In genomic region chr22:36123673-36124630, GRCh38 we compare ENCODE assay signal across 8 cellular contexts. TPM values are rescaled to one million over a fixed set of nuclear protein-coding genes. Genes with fewer than 3 reads are reported as not detected.
DNase-seq lines count a peak whose midpoint lies in the region; ATAC-seq, FAIRE-seq and TF ChIP-seq lines count a peak whose summit lies in the region.

No MANE protein-coding gene starts in this region.

- TF ChIP-seq POLR2A in HepG2 (IDR thresholded peaks at IDR 0.05; ENCODE audit: insufficient read depth in 1 of 2, low read depth in 2 of 2, low read length in 2 of 2): peak; percentile 51 to 56; a peak in 2 of 4 replicates

- H3K27ac ChIP-seq in coronary artery (peak overlapping the region; percentile 68 to 86), HepG2 (ENCODE audit: extremely low read length, insufficient read depth, low read length) (peak overlapping the region; percentile 62)

- no peak for TF ChIP-seq EP300 in HepG2 (IDR thresholded peaks at IDR 0.05; ENCODE audit: low read depth in 2 of 2, low read length in 2 of 2)
- no peak for TF ChIP-seq EP300 in HepG2 (CRISPR knock-in tag; IDR thresholded peaks at IDR 0.05; ENCODE audit: borderline replicate concordance)

- peak; percentile 99 for TF ChIP-seq RAD21 in HepG2 (CRISPR knock-in tag; IDR thresholded peaks at IDR 0.05)

- H3K4me3 Mint-ChIP-seq in activated CD4-positive, alpha-beta T cell treated with anti-CD3 and anti-CD28 coated beads, Interleukin-2, amount 10 ng/mL, durations not matched to agents 7 days and 5 days: peak overlapping the region; percentile 39

- intact Hi-C loops in HepG2 (cut with micrococcal nuclease; ENCODE audit: unreplicated experiment): loop anchor here (2.0 kb wide), 1 partner anchor 57 kb away; no protein-coding TSS in a partner anchor

- peak overlapping the region; percentile 47 for H3K4me3 ChIP-seq in coronary artery
- H3K4me3 ChIP-seq in HepG2 (replicated peaks in 1 of 3; ENCODE audit: insufficient read depth in 1 of 3, low read depth in 2 of 3, low read length in 3 of 3): peak overlapping the region; percentile 51 to 71 (median 55); a peak in 5 of 6 replicates

- H3K9me3 ChIP-seq in HepG2 (ENCODE audit: low read length): no peaks in the 10 kb centered on the region

- H3K4me1 ChIP-seq in HepG2 (ENCODE audit: insufficient read depth, low read length): peaks cover 42% of the 10 kb centered on the region

- peak; percentile 90 for FAIRE-seq in A204.1 (lab: Jason Lieb, UNC)
- FAIRE-seq in HepG2 (lab: Jason Lieb, UNC): peak; percentile 91

- H3K79me2 ChIP-seq in HepG2 (ENCODE audit: insufficient read depth, low read length): no peaks in the 10 kb centered on the region

- ATAC-seq in GM18868 (IDR thresholded peaks at IDR 0.05; ENCODE audit: unreplicated experiment) (peak; percentile 80), HG03521 (IDR thresholded peaks at IDR 0.05; ENCODE audit: unreplicated experiment) (peak; percentile 75), HepG2 (peak; percentile 89)

- H3K4me2 ChIP-seq in HepG2 (ENCODE audit: low read depth, low read length): peak overlapping the region; percentile 92

- peak overlapping the region; percentile 74 for H2AFZ ChIP-seq in HepG2 (ENCODE audit: low read length)

- H3K36me3 ChIP-seq in HepG2 (replicated peaks in 1 of 2; ENCODE audit: control insufficient read depth in 1 of 2, insufficient read depth in 2 of 2, low read length in 2 of 2): no peaks in the 10 kb centered on the region

- TF ChIP-seq CTCF in coronary artery (IDR thresholded peaks at IDR 0.05): peak; percentile 87
- TF ChIP-seq CTCF in HepG2 (CRISPR knock-in tag; IDR thresholded peaks at IDR 0.05): peak; percentile 100

- H4K20me1 ChIP-seq in HepG2 (ENCODE audit: insufficient read depth, low read length): no peaks in the 10 kb centered on the region

- H3K9ac ChIP-seq in HepG2 (ENCODE audit: insufficient read depth, low read depth, low read length): peak overlapping the region; percentile 63

- in situ Hi-C loops in HepG2 (cut with HindIII; ENCODE audit: extremely low pct_ligation_motif_present, low pct_unique_long_range_greater_than_20kb): loop anchor here (5.0 to 25.0 kb wide), 3 partner anchors 192 to 497 kb away; no protein-coding TSS in a partner anchor

- CTCF ChIA-PET in activated CD4-positive, alpha-beta T cell treated with anti-CD3 and anti-CD28 coated beads, Interleukin-2, amount 10 ng/mL, durations not matched to agents 7 days and 5 days (lab: Charles Lee): interaction anchor here (0.6 to 1.7 kb wide), 9 partner anchors 10 to 87 kb away, joined by 3 to 9 read pairs (median 4); no protein-coding TSS in a partner anchor
- CTCF ChIA-PET in HepG2 (lab: Yijun Ruan, JAX; ENCODE audit: low intra/inter-chr PET ratio, low total read pairs): interaction anchor here (0.7 to 2.0 kb wide), 5 partner anchors 58 to 497 kb away, joined by 3 to 16 read pairs (median 7); no protein-coding TSS in a partner anchor

- POLR2A ChIA-PET in activated CD4-positive, alpha-beta T cell treated with anti-CD3 and anti-CD28 coated beads, Interleukin-2, amount 10 ng/mL, durations not matched to agents 7 days and 5 days (lab: Charles Lee): no interaction called here
- POLR2A ChIA-PET in HepG2 (lab: Yijun Ruan, JAX): interaction anchor here (0.5 to 2.1 kb wide), 3 partner anchors 58 to 739 kb away, joined by 3 to 8 read pairs (median 3); no protein-coding TSS in a partner anchor

- H3K36me3 Mint-ChIP-seq in activated CD4-positive, alpha-beta T cell treated with anti-CD3 and anti-CD28 coated beads, Interleukin-2, amount 10 ng/mL, durations not matched to agents 7 days and 5 days (ENCODE audit: low read depth): peaks cover 2% of the 10 kb centered on the region

- H3K4me1 Mint-ChIP-seq in activated CD4-positive, alpha-beta T cell treated with anti-CD3 and anti-CD28 coated beads, Interleukin-2, amount 10 ng/mL, durations not matched to agents 7 days and 5 days: peaks cover 15% of the 10 kb centered on the region

- no TSS peak for BruUV-seq in HepG2 (replicated peaks; lab: Mats Ljungman, UMichigan)

- WGBS in HepG2 (ENCODE audit: low lambda C conversion rate): 34% methylated on average over 26 of the region's 50 CpGs

- 0 out of 5 replicates have a peak, but pooled peaks cover 0 to 1% of the 10 kb centered on the region in 2 experiments for H3K27me3 ChIP-seq in HepG2 (ENCODE audit: control insufficient read depth in 1 of 2, insufficient read depth in 2 of 2, low read length in 2 of 2)

- DNase-seq in NCI-H69 (lab: John Stamatoyannopoulos, UW) (peak; percentile 99), coronary artery (ENCODE audit: low spot score) (peak; percentile 96), HepG2 (ENCODE audit: low spot score) (peak; percentile 93)
- peak; percentile 94 for DNase-seq in activated CD4-positive, alpha-beta T cell treated with anti-CD3 and anti-CD28 coated beads, Interleukin-2, amount 10 ng/mL, durations not matched to agents 7 days and 5 days
- DNase-seq in stimulated activated CD4-positive, alpha-beta T cell treated with anti-CD3 and anti-CD28 coated beads, Interleukin-2, amount 100 ng/mL, for 24 hours: peak; percentile 91 to 94

- H3K27me3 Mint-ChIP-seq in activated CD4-positive, alpha-beta T cell treated with anti-CD3 and anti-CD28 coated beads, Interleukin-2, amount 10 ng/mL, durations not matched to agents 7 days and 5 days: peaks cover 5% of the 10 kb centered on the region

- H3K9me3 Mint-ChIP-seq in activated CD4-positive, alpha-beta T cell treated with anti-CD3 and anti-CD28 coated beads, Interleukin-2, amount 10 ng/mL, durations not matched to agents 7 days and 5 days: no peaks in the 10 kb centered on the region

- peak overlapping the region; percentile 87 for H3K27ac Mint-ChIP-seq in activated CD4-positive, alpha-beta T cell treated with anti-CD3 and anti-CD28 coated beads, Interleukin-2, amount 10 ng/mL, durations not matched to agents 7 days and 5 days

TF ChIP-seq in HepG2, 621 proteins besides CTCF, POLR2A, EP300 and RAD21 (continues in another document):
- TF ChIP-seq ZNF580 (CRISPR knock-in tag; IDR thresholded peaks at IDR 0.05; ENCODE audit: borderline replicate concordance, low read depth) (peak; percentile 89), ZNF570 (CRISPR knock-in tag; IDR thresholded peaks at IDR 0.05; ENCODE audit: borderline replicate concordance) (no peak), BRD4 (CRISPR knock-in tag; IDR thresholded peaks at IDR 0.05) (no peak), STAG1 (CRISPR knock-in tag; IDR thresholded peaks at IDR 0.05) (peak; percentile 100), FOXK2 (IDR thresholded peaks at IDR 0.05) (no peak), ARNT (IDR thresholded peaks at IDR 0.05) (no peak), SRSF4 (IDR thresholded peaks at IDR 0.05; ENCODE audit: low read depth, low read length, poor library complexity, severe bottlenecking) (no peak), HMG20B (CRISPR knock-in tag; conservative IDR thresholded peaks at IDR 0.05) (0 out of 2 replicates have a peak, but pooled peaks have one; percentile 31), BORCS8-MEF2B (CRISPR knock-in tag; IDR thresholded peaks at IDR 0.05) (peak; percentile 40; the same call in 1 of the 2 replicates), ZNF766 (CRISPR knock-in tag; IDR thresholded peaks at IDR 0.05; ENCODE audit: borderline replicate concordance) (peak; percentile 68; the same call in 1 of the 2 replicates), NFE2L2 (IDR thresholded peaks at IDR 0.05; ENCODE audit: low read length) (peak; percentile 82), NFE2L1 (CRISPR knock-in tag; IDR thresholded peaks at IDR 0.05; ENCODE audit: borderline replicate concordance) (no peak)

RNA-seq across cellular contexts. Expression of gene APOL3, which starts 36.6 kb away (rescaled TPM):
- total RNA-seq in activated CD4-positive, alpha-beta T cell treated with anti-CD3 and anti-CD28 coated beads, Interleukin-2, amount 10 ng/mL, durations not matched to agents 7 days and 5 days: 100 to 1,000 TPM; 139 to 150 TPM
- 5.4 and 6.3 TPM in 2 replicates for total RNA-seq in HepG2 (2016; rRNA removed; fragmentation: Illumina TruSeq; extraction: Trizol)
- 0.71 and 1.1 TPM in 2 replicates for total RNA-seq in HepG2 (2016; cell fraction: cytosol; rRNA removed; fragmentation: Illumina TruSeq; extraction: Trizol; ENCODE audit: low read depth)
- total RNA-seq in HepG2 (2016; cell fraction: insoluble cytoplasmic fraction; rRNA removed; fragmentation: Illumina TruSeq; extraction: Trizol): 5.4 and 5.5 TPM in 2 replicates
- total RNA-seq in HepG2 (2016; cell fraction: membrane; rRNA removed; fragmentation: Illumina TruSeq; extraction: Trizol): 2.0 and 3.8 TPM in 2 replicates
- total RNA-seq in HepG2 (2016; cell fraction: nucleus; rRNA removed; fragmentation: Illumina TruSeq; extraction: Trizol): 2.5 and 4.5 TPM in 2 replicates
- polyA plus RNA-seq in HepG2 (2011; rRNA removed): 3.8 and 5.8 TPM in 2 replicates
- polyA plus RNA-seq in HepG2 (2011; cell fraction: cytosol; rRNA removed): 4.1 and 4.6 TPM in 2 replicates
- 4.0 and 5.0 TPM in 2 replicates for polyA plus RNA-seq in HepG2 (2011; cell fraction: nucleus; rRNA removed)
- 4.2 and 4.9 TPM in 2 replicates for polyA plus RNA-seq in HepG2 (2012)
- polyA plus RNA-seq in HepG2 (2016; cell fraction: cytosol; fragmentation: Illumina TruSeq; extraction: Trizol; ENCODE audit: low read depth): 0.36 and 0.58 TPM in 2 replicates
- polyA plus RNA-seq in HepG2 (2016; cell fraction: insoluble cytoplasmic fraction; fragmentation: Illumina TruSeq; extraction: Trizol; ENCODE audit: low read depth): 3.5 TPM in 2 replicates
- polyA plus RNA-seq in HepG2 (2016; cell fraction: membrane; fragmentation: Illumina TruSeq; extraction: Trizol; ENCODE audit: low read depth): 1.4 and 1.9 TPM in 2 replicates
- polyA plus RNA-seq in HepG2 (2016; cell fraction: nucleus; fragmentation: Illumina TruSeq; extraction: Trizol; ENCODE audit: insufficient read depth, low read depth): 3.5 and 4.8 TPM in 2 replicates
- 1.1 and 6.2 TPM in 2 replicates for polyA minus RNA-seq in HepG2 (2011; rRNA and poly(A)+ RNA removed; ENCODE audit: low replicate concordance)
- polyA minus RNA-seq in HepG2 (2011; cell fraction: cytosol; rRNA and poly(A)+ RNA removed): 2.2 and 2.3 TPM in 2 replicates
- 2.4 and 7.7 TPM in 2 replicates for polyA minus RNA-seq in HepG2 (2011; cell fraction: nucleus; rRNA and poly(A)+ RNA removed)

Comparison
In these comparisons a context has a peak if more than half of its experiments do, and no peak if none do; other contexts are left out.
1. Peak in every context shown above with its lines: DNase-seq, ATAC-seq, H3K4me3 ChIP-seq and H3K27ac ChIP-seq.
2. RNA of gene APOL3, which starts 36.6 kb away (total RNA-seq): 139 to 150 TPM in activated CD4-positive, alpha-beta T cell treated with anti-CD3 and anti-CD28 coated beads, Interleukin-2, amount 10 ng/mL, durations not matched to agents 7 days and 5 days; 0.71 to 6.3 TPM in HepG2; every median in the first group is over 10 times any median in the second.